Comparison of ENCODE assay signal across 14 cellular contexts in the genomic region with DNA sequence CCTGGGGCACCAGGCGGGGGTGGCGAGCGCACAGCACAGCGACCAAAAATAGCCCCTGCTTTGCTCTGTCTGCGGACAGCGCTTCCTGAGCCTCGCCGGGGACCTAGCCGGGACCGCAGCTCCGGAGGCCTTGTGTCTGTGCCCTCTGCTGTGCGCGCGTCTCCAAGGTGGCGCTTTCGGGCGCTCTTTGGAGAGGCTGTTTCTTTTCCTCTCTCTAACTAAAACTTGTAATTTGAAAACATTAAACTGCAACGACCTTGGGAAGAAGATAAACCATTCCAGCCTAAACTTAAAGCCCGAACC. TPM values are rescaled to one million over a fixed set of nuclear protein-coding genes. Genes with fewer than 3 reads are reported as not detected.
DNase-seq lines count a peak whose midpoint lies in the region; ATAC-seq and TF ChIP-seq lines count a peak whose summit lies in the region.
"Had no signal": no experiment of that assay in that cellular context is flagged by ENCODE, and none has a peak within 500 bp of the region (broad histone marks: within the 10 kb centered on the region; RNA-seq: fewer than 3 reads in every experiment).

No MANE protein-coding gene starts in this region.

- DNase-seq in activated naive CD8-positive, alpha-beta T cell treated with anti-CD3 and anti-CD28 coated beads, Interleukin-2, amount 50 U/mL, for 24 hours = no peak
- no peak for DNase-seq in Panc1 (ENCODE audit: low read depth, low spot score)
- DNase-seq in hepatocyte (ENCODE audit: low spot score) = no peak
- DNase-seq in suprapubic skin (ENCODE audit: low spot score in 2 of 2) = no peak
- DNase-seq in NCI-H1694 treated with DMSO at 0.1 percent for 48 hours (lab: John Stamatoyannopoulos, UW) = no peak
- DNase-seq in activated gamma-delta T cell (lab: John Stamatoyannopoulos, UW) = no peak
- no peak for DNase-seq in NCI-H1105 (lab: John Stamatoyannopoulos, UW)
- DNase-seq: activated CD4-positive, alpha-beta T cell treated with anti-CD3 and anti-CD28 coated beads for 48 hours; NCI-H1436 treated with DMSO at 0.1 percent for 48 hours; nucleus accumbens; SHP77 treated with DMSO at 0.1 percent for 48 hours had no signal

- H3K27ac ChIP-seq in Panc1 (ENCODE audit: low read length) (no peak overlapping the region), hepatocyte (no peak overlapping the region), suprapubic skin (no peak overlapping the region)
- H3K27ac ChIP-seq: HL-60, upper lobe of left lung had no signal

- CTCF ChIA-PET in Panc1 (lab: Charles Lee) = no interaction called here

- H3K9me3 ChIP-seq in Panc1 (ENCODE audit: control insufficient read depth, insufficient read depth, low read depth, low read length) (no peaks in the 10 kb centered on the region), hepatocyte (ENCODE audit: low read depth) (no peaks in the 10 kb centered on the region), suprapubic skin (no peaks in the 10 kb centered on the region)
- H3K9me3 ChIP-seq: upper lobe of left lung had no signal

- no peak for TF ChIP-seq POLR2A in suprapubic skin (IDR thresholded peaks at IDR 0.05)

- no peak overlapping the region for H3K27ac Mint-ChIP-seq in activated naive CD8-positive, alpha-beta T cell
- no peak overlapping the region for H3K27ac Mint-ChIP-seq in activated naive CD8-positive, alpha-beta T cell treated with anti-CD3 and anti-CD28 coated beads, Interleukin-2, amount 50 U/mL, for 24 hours

- no peak overlapping the region for H3K4me3 ChIP-seq in Panc1 (ENCODE audit: low read depth in 2 of 2, low read length in 2 of 2)
- no peak overlapping the region for H3K4me3 ChIP-seq in hepatocyte
- peak overlapping the region; percentile 42 for H3K4me3 ChIP-seq in suprapubic skin

- WGBS in hepatocyte (ENCODE audit: low lambda C conversion rate, missing lambda C conversion rate) = under 1% methylated on average over 19 of the region's 19 CpGs
- 17% methylated on average over 2 of the region's 19 CpGs for WGBS in suprapubic skin

- no peaks in the 10 kb centered on the region for H3K79me2 ChIP-seq in hepatocyte

- H3K36me3 ChIP-seq in Panc1 (ENCODE audit: control insufficient read depth, insufficient read depth, low read length) = no peaks in the 10 kb centered on the region
- no peaks in the 10 kb centered on the region for H3K36me3 ChIP-seq in hepatocyte (replicated peaks; ENCODE audit: insufficient read depth, low read depth)
- H3K36me3 ChIP-seq in suprapubic skin = no peaks in the 10 kb centered on the region
- H3K36me3 ChIP-seq: upper lobe of left lung had no signal

- BruUV-seq in Panc1 (replicated peaks; lab: Mats Ljungman, UMichigan) = no TSS peak

- no peak for TF ChIP-seq EP300 in suprapubic skin (IDR thresholded peaks at IDR 0.05)

- H3K4me1 Mint-ChIP-seq in activated naive CD8-positive, alpha-beta T cell (ENCODE audit: low read depth) = peaks cover 15% of the 10 kb centered on the region
- H3K4me1 Mint-ChIP-seq in activated naive CD8-positive, alpha-beta T cell treated with anti-CD3 and anti-CD28 coated beads, Interleukin-2, amount 50 U/mL, for 24 hours = peaks cover 7% of the 10 kb centered on the region

- H2AFZ ChIP-seq in hepatocyte = peak overlapping the region; percentile 41

- in situ Hi-C loops in Panc1 (cut with HindIII; ENCODE audit: low pct_unique_long_range_greater_than_20kb, low sequenced_read_pairs) = no loop called here

- intact Hi-C loops in Panc1 (cut with micrococcal nuclease; ENCODE audit: unreplicated experiment) = no loop called here

- no peak for TF ChIP-seq CTCF in Panc1 (IDR thresholded peaks at IDR 0.05)
- no peak for TF ChIP-seq CTCF in hepatocyte (IDR thresholded peaks at IDR 0.05; ENCODE audit: poor library complexity)
- no peak for TF ChIP-seq CTCF in suprapubic skin (IDR thresholded peaks at IDR 0.05)

- H3K9me3 Mint-ChIP-seq in activated naive CD8-positive, alpha-beta T cell (ENCODE audit: low read depth) = no peaks in the 10 kb centered on the region
- no peaks in the 10 kb centered on the region for H3K9me3 Mint-ChIP-seq in activated naive CD8-positive, alpha-beta T cell treated with anti-CD3 and anti-CD28 coated beads, Interleukin-2, amount 50 U/mL, for 24 hours

- POLR2A ChIA-PET in Panc1 (lab: Charles Lee) = no interaction called here

- no peak for ATAC-seq in activated naive CD8-positive, alpha-beta T cell treated with anti-CD3 and anti-CD28 coated beads, Interleukin-2, amount 50 U/mL, for 24 hours
- ATAC-seq in Panc1 = peak; percentile 66; the same call in 1 of the 2 replicates

- no peaks in the 10 kb centered on the region for H3K9me2 ChIP-seq in hepatocyte (replicated peaks; ENCODE audit: insufficient read depth)

- no peaks in the 10 kb centered on the region for H4K20me1 ChIP-seq in hepatocyte (ENCODE audit: insufficient read depth, poor library complexity, severe bottlenecking)

- no peaks in the 10 kb centered on the region for H3K4me1 ChIP-seq in Panc1 (ENCODE audit: control insufficient read depth, insufficient read depth, low read length)
- peaks cover 10% of the 10 kb centered on the region for H3K4me1 ChIP-seq in hepatocyte (ENCODE audit: insufficient read depth)
- H3K4me1 ChIP-seq in suprapubic skin = peaks cover 23% of the 10 kb centered on the region

- peaks cover 13% of the 10 kb centered on the region for H3K27me3 Mint-ChIP-seq in activated naive CD8-positive, alpha-beta T cell
- H3K27me3 Mint-ChIP-seq in activated naive CD8-positive, alpha-beta T cell treated with anti-CD3 and anti-CD28 coated beads, Interleukin-2, amount 50 U/mL, for 24 hours = peaks cover 76% of the 10 kb centered on the region

- peak overlapping the region; percentile 80 for H3K4me2 ChIP-seq in hepatocyte

- H3K4me3 Mint-ChIP-seq in activated naive CD8-positive, alpha-beta T cell = peak overlapping the region; percentile 61
- H3K4me3 Mint-ChIP-seq in activated naive CD8-positive, alpha-beta T cell treated with anti-CD3 and anti-CD28 coated beads, Interleukin-2, amount 50 U/mL, for 24 hours = no peak overlapping the region

- H3K36me3 Mint-ChIP-seq in activated naive CD8-positive, alpha-beta T cell = no peaks in the 10 kb centered on the region
- H3K36me3 Mint-ChIP-seq in activated naive CD8-positive, alpha-beta T cell treated with anti-CD3 and anti-CD28 coated beads, Interleukin-2, amount 50 U/mL, for 24 hours (ENCODE audit: low read depth) = no peaks in the 10 kb centered on the region

- H3K27me3 ChIP-seq in Panc1 (ENCODE audit: control insufficient read depth, insufficient read depth, low read length) = peaks cover 11% of the 10 kb centered on the region
- peaks cover 96% of the 10 kb centered on the region for H3K27me3 ChIP-seq in hepatocyte
- peaks cover 96% of the 10 kb centered on the region for H3K27me3 ChIP-seq in suprapubic skin

RNA-seq across cellular contexts. Expression of gene ARX, which starts 3.4 kb away (rescaled TPM):
- total RNA-seq in Panc1 (2021; ENCODE audit: unreplicated experiment) (0.15 TPM), hepatocyte (not detected in 2 replicates), suprapubic skin (under 1 TPM in 1 of 4 donors, not detected in 3; 0.15 TPM)
- polyA plus RNA-seq in Panc1 (2012; ENCODE audit: insufficient read length) = not detected
- polyA plus RNA-seq in hepatocyte = 0.11 and 0.29 TPM in 2 replicates
